Comparison of ENCODE assay signal across 17 cellular contexts in genomic region chr4:133493241-133493640, GRCh38.
A peak's percentile ranks its signal among the peaks of the same experiment; 100 is the strongest.
DNase-seq lines count a peak whose midpoint lies in the region; ATAC-seq and TF ChIP-seq lines count a peak whose summit lies in the region.
"Had no signal": no experiment of that assay in that cellular context is flagged by ENCODE, and none has a peak within 500 bp of the region (broad histone marks: within the 10 kb centered on the region; RNA-seq: fewer than 3 reads in every experiment).

No MANE protein-coding gene starts in this region.

- H3K36me3 Mint-ChIP-seq in natural killer cell treated with Interleukin-12 subunit alpha and Interleukin-12 subunit beta and Interleukin-15 and Interleukin-18, amount 100 ng/mL, for 72 hours, result no peaks in the 10 kb centered on the region
- H3K36me3 Mint-ChIP-seq: CD8-positive, alpha-beta T cell had no signal

- TF ChIP-seq CTCF in smooth muscle cell (IDR thresholded peaks at IDR 0.05; ENCODE audit: borderline replicate concordance, insufficient read depth, poor library complexity, severe bottlenecking), result no peak
- TF ChIP-seq CTCF in WERI-Rb-1 (IDR thresholded peaks at IDR 0.05; ENCODE audit: low read depth, low read length), result no peak

- no peak for ATAC-seq in natural killer cell treated with Interleukin-12 subunit alpha and Interleukin-12 subunit beta and Interleukin-15 and Interleukin-18, amount 100 ng/mL, for 72 hours
- ATAC-seq: A549; CD8-positive, alpha-beta T cell had no signal

- H3K9me3 Mint-ChIP-seq in natural killer cell treated with Interleukin-12 subunit alpha and Interleukin-12 subunit beta and Interleukin-15 and Interleukin-18, amount 100 ng/mL, for 72 hours, result no peaks in the 10 kb centered on the region

- H3K79me2 ChIP-seq in smooth muscle cell (ENCODE audit: low read depth), result no peaks in the 10 kb centered on the region

- H4K20me1 ChIP-seq in smooth muscle cell (ENCODE audit: low read depth), result no peaks in the 10 kb centered on the region
- H4K20me1 ChIP-seq: BLaER1 treated with 17β-estradiol and CSF1 and Interleukin-3, amounts not matched to agents 10 nM and 100 nM had no signal

- H3K9me3 ChIP-seq in smooth muscle cell (replicated peaks; ENCODE audit: low read depth) (no peaks in the 10 kb centered on the region), WERI-Rb-1 (ENCODE audit: severe bottlenecking) (no peaks in the 10 kb centered on the region)
- H3K9me3 ChIP-seq: A549; BLaER1 treated with 17β-estradiol and CSF1 and Interleukin-3, amounts not matched to agents 10 nM and 100 nM; Caco-2 had no signal

- H3K4me1 Mint-ChIP-seq in natural killer cell treated with Interleukin-12 subunit alpha and Interleukin-12 subunit beta and Interleukin-15 and Interleukin-18, amount 100 ng/mL, for 72 hours (ENCODE audit: low read depth in 2 of 2), result no peaks in the 10 kb centered on the region
- H3K4me1 Mint-ChIP-seq: B cell had no signal

- H3K36me3 ChIP-seq in smooth muscle cell (ENCODE audit: low read depth) (no peaks in the 10 kb centered on the region), WERI-Rb-1 (no peaks in the 10 kb centered on the region)
- H3K36me3 ChIP-seq: BLaER1 treated with 17β-estradiol and CSF1 and Interleukin-3, amounts not matched to agents 10 nM and 100 nM had no signal

- peak; percentile 31 for DNase-seq in NCI-H1048 (lab: John Stamatoyannopoulos, UW)
- DNase-seq in NCI-H526 treated with DMSO at 0.1 percent for 48 hours (lab: John Stamatoyannopoulos, UW), result peak; percentile 95
- no peak for DNase-seq in smooth muscle cell (lab: John Stamatoyannopoulos, UW; ENCODE audit: unreplicated experiment)
- no peak for DNase-seq in natural killer cell treated with Interleukin-12 subunit alpha and Interleukin-12 subunit beta and Interleukin-15 and Interleukin-18, amount 100 ng/mL, for 72 hours (ENCODE audit: low spot score)
- no peak for DNase-seq in WERI-Rb-1
- DNase-seq: AML-193; Caco-2; Calu3; CD4-positive, alpha-beta T cell; CD8-positive, alpha-beta T cell; DMS79 treated with DMSO at 0.1 percent for 48 hours; GF-D8 had no signal

- H3K27ac ChIP-seq in smooth muscle cell (ENCODE audit: low read depth) (no peak overlapping the region), WERI-Rb-1 (no peak overlapping the region)
- H3K27ac ChIP-seq: 22Rv1; A549; BLaER1 treated with 17β-estradiol and CSF1 and Interleukin-3, amounts not matched to agents 10 nM and 100 nM; C4-2B had no signal

- H2AFZ ChIP-seq in smooth muscle cell (ENCODE audit: low read depth), result peak overlapping the region; percentile 75

- H3K9ac ChIP-seq in smooth muscle cell (ENCODE audit: low read depth), result no peak overlapping the region
- H3K9ac ChIP-seq: BLaER1 treated with 17β-estradiol and CSF1 and Interleukin-3, amounts not matched to agents 10 nM and 100 nM had no signal

- no peaks in the 10 kb centered on the region for H3K27me3 Mint-ChIP-seq in natural killer cell treated with Interleukin-12 subunit alpha and Interleukin-12 subunit beta and Interleukin-15 and Interleukin-18, amount 100 ng/mL, for 72 hours
- H3K27me3 Mint-ChIP-seq: B cell; CD4-positive, alpha-beta T cell had no signal

- peak overlapping the region; percentile 49 for H3K4me2 ChIP-seq in smooth muscle cell
- H3K4me2 ChIP-seq: A549; BLaER1 treated with 17β-estradiol and CSF1 and Interleukin-3, amounts not matched to agents 10 nM and 100 nM had no signal

- H3K4me3 Mint-ChIP-seq in natural killer cell treated with Interleukin-12 subunit alpha and Interleukin-12 subunit beta and Interleukin-15 and Interleukin-18, amount 100 ng/mL, for 72 hours, result no peak overlapping the region
- H3K4me3 Mint-ChIP-seq: B cell; CD4-positive, alpha-beta T cell; CD8-positive, alpha-beta T cell had no signal

- H3K4me3 ChIP-seq in smooth muscle cell (no peak overlapping the region), WERI-Rb-1 (ENCODE audit: low read depth, low read length) (no peak overlapping the region)
- H3K4me3 ChIP-seq: A549; BLaER1 treated with 17β-estradiol and CSF1 and Interleukin-3, amounts not matched to agents 10 nM and 100 nM had no signal

- peaks cover 4% of the 10 kb centered on the region for H3K4me1 ChIP-seq in smooth muscle cell (ENCODE audit: low read depth)
- H3K4me1 ChIP-seq: A549; BLaER1 treated with 17β-estradiol and CSF1 and Interleukin-3, amounts not matched to agents 10 nM and 100 nM; Caco-2 had no signal

- no peaks in the 10 kb centered on the region for H3K27me3 ChIP-seq in smooth muscle cell (ENCODE audit: low read depth)
- no peaks in the 10 kb centered on the region for H3K27me3 ChIP-seq in WERI-Rb-1 (ENCODE audit: insufficient read depth, low read depth, severe bottlenecking)
- H3K27me3 ChIP-seq: BLaER1 treated with 17β-estradiol and CSF1 and Interleukin-3, amounts not matched to agents 10 nM and 100 nM had no signal

- 36% methylated on average over 1 of the region's 1 CpG for WGBS in smooth muscle cell (ENCODE audit: low lambda C conversion rate)

- no peaks in the 10 kb centered on the region for H3F3A ChIP-seq in smooth muscle cell (ENCODE audit: low read depth)

- no peak overlapping the region for H3K27ac Mint-ChIP-seq in natural killer cell treated with Interleukin-12 subunit alpha and Interleukin-12 subunit beta and Interleukin-15 and Interleukin-18, amount 100 ng/mL, for 72 hours
- H3K27ac Mint-ChIP-seq: B cell; CD4-positive, alpha-beta T cell; CD8-positive, alpha-beta T cell had no signal

Comparison
In these comparisons a context has a peak if more than half of its experiments do, and no peak if none do; other contexts are left out.
1. DNase-seq: peak in NCI-H1048 (single experiment) and NCI-H526 treated with DMSO at 0.1 percent for 48 hours (single experiment); none in smooth muscle cell (single experiment), natural killer cell treated with Interleukin-12 subunit alpha and Interleukin-12 subunit beta and Interleukin-15 and Interleukin-18, amount 100 ng/mL, for 72 hours (single experiment) and WERI-Rb-1 (single experiment).